Comparison of ENCODE assay signal across 17 cellular contexts in the genomic region with DNA sequence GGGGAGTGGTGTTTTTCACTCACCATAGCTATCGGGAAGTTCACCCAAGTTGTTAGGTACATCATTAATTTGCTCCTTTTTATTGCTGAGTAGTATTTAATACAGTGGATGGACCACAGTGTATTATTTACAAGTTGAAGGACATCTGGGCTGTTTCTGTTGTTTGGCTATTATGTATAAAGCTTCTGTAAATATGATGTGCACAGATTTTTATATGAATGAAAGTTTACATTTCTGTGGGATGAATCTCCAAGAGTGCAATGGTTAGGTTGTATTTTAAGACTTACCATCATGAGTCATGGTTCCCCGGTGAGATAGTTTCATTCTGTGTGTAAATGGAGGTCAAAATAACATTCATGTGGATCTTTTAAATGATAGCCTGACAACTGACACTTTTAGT.
DNase-seq lines count a peak whose midpoint lies in the region; ATAC-seq and TF ChIP-seq lines count a peak whose summit lies in the region.
"Had no signal": no experiment of that assay in that cellular context is flagged by ENCODE, and none has a peak within 500 bp of the region (broad histone marks: within the 10 kb centered on the region; RNA-seq: fewer than 3 reads in every experiment).

No MANE protein-coding gene starts in this region.

- no peak overlapping the region for H3K27ac ChIP-seq in RWPE2 (ENCODE audit: poor library complexity, severe bottlenecking)
- no peak overlapping the region for H3K27ac ChIP-seq in fibroblast of lung (ENCODE audit: insufficient read depth, low read length)
- H3K27ac ChIP-seq in smooth muscle cell (ENCODE audit: low read depth): peak overlapping the region; percentile 86
- H3K27ac ChIP-seq: adrenal gland, prostate gland, vagina had no signal

- H3K4me1 ChIP-seq in RWPE2 (ENCODE audit: insufficient read depth, poor library complexity, severe bottlenecking) (peaks cover 9% of the 10 kb centered on the region), fibroblast of lung (ENCODE audit: control insufficient read depth, extremely low read depth, insufficient read depth, low read length) (peaks cover 6% of the 10 kb centered on the region), smooth muscle cell (ENCODE audit: low read depth) (peaks cover 12% of the 10 kb centered on the region)
- H3K4me1 ChIP-seq: adrenal gland, prostate gland, vagina had no signal

- no peaks in the 10 kb centered on the region for H3K36me3 Mint-ChIP-seq in stimulated activated naive B cell treated with anti-CD40 and anti-IgM and Interleukin-4, amounts not matched to agents 10 μg/mL and 1 μg/mL and 100 μg/mL, for 72 hours

- H3K9ac ChIP-seq in fibroblast of lung (ENCODE audit: insufficient read depth, low read length): no peak overlapping the region
- H3K9ac ChIP-seq in smooth muscle cell (ENCODE audit: low read depth): peak overlapping the region; percentile 14

- no peak overlapping the region for H3K4me3 ChIP-seq in RWPE2 (ENCODE audit: severe bottlenecking)
- H3K4me3 ChIP-seq in fibroblast of lung (replicated peaks in 1 of 4; ENCODE audit: control extremely low read depth in 1 of 4, insufficient read depth in 1 of 4, low read depth in 3 of 4, low read length in 4 of 4): no peak overlapping the region
- no peak overlapping the region for H3K4me3 ChIP-seq in smooth muscle cell
- H3K4me3 ChIP-seq: adrenal gland, prostate gland, vagina had no signal

- H3K27ac Mint-ChIP-seq in stimulated activated naive B cell treated with anti-CD40 and anti-IgM and Interleukin-4, amounts not matched to agents 10 μg/mL and 1 μg/mL and 100 μg/mL, for 72 hours: no peak overlapping the region

- DNase-seq in GM04503 (ENCODE audit: low read depth) (peak; percentile 50), RWPE2 (ENCODE audit: low spot score) (no peak), fibroblast of lung (ENCODE audit: low read depth in 2 of 2) (peak; percentile 80 to 84), smooth muscle cell (lab: John Stamatoyannopoulos, UW; ENCODE audit: unreplicated experiment) (no peak), NCI-H748 (lab: John Stamatoyannopoulos, UW; ENCODE audit: unreplicated experiment) (no peak)
- DNase-seq in stimulated activated CD4-positive, alpha-beta T cell treated with anti-CD3 and anti-CD28 coated beads, Interleukin-4, amount 100 ng/mL, for 24 hours: no peak
- DNase-seq in stimulated activated naive B cell treated with anti-CD40 and anti-IgM and Interleukin-4, amounts not matched to agents 10 μg/mL and 1 μg/mL and 100 μg/mL, for 72 hours: no peak
- DNase-seq in activated T-cell treated with anti-CD3 and anti-CD28 coated beads, Interleukin-2, amount 50 U/mL, for 1 hour: no peak
- DNase-seq: activated T-cell treated with anti-CD3 and anti-CD28 coated beads, Interleukin-2, amount 50 U/mL, for 4 hours; adrenal gland; effector CD4-positive, alpha-beta T cell; Karpas-422; NCI-H187 treated with DMSO at 0.1 percent for 48 hours; NCI-H526; stimulated activated CD4-positive, alpha-beta T cell treated with anti-CD3 and anti-CD28 coated beads, Interleukin-2, amount 100 ng/mL, for 24 hours had no signal

- H3K27me3 ChIP-seq in RWPE2 (ENCODE audit: insufficient read depth, poor library complexity, severe bottlenecking) (no peaks in the 10 kb centered on the region), fibroblast of lung (ENCODE audit: control insufficient read depth, insufficient read depth, low read length) (no peaks in the 10 kb centered on the region), smooth muscle cell (ENCODE audit: low read depth) (no peaks in the 10 kb centered on the region)
- H3K27me3 ChIP-seq: adrenal gland, vagina had no signal

- H4K20me1 ChIP-seq in fibroblast of lung (ENCODE audit: control insufficient read depth, extremely low read depth, insufficient read depth, low read length) (no peaks in the 10 kb centered on the region), smooth muscle cell (ENCODE audit: low read depth) (no peaks in the 10 kb centered on the region)

- H3K79me2 ChIP-seq in fibroblast of lung (ENCODE audit: control insufficient read depth, insufficient read depth, low read length) (no peaks in the 10 kb centered on the region), smooth muscle cell (ENCODE audit: low read depth) (peaks cover 13% of the 10 kb centered on the region)

- WGBS in smooth muscle cell (ENCODE audit: low lambda C conversion rate): 54% methylated on average over 2 of the region's 2 CpGs

- H3F3A ChIP-seq in smooth muscle cell (ENCODE audit: low read depth): peaks cover 9% of the 10 kb centered on the region

- no peak overlapping the region for H2AFZ ChIP-seq in fibroblast of lung (ENCODE audit: low read length)
- H2AFZ ChIP-seq in smooth muscle cell (ENCODE audit: low read depth): no peak overlapping the region

- H3K9me3 ChIP-seq in RWPE2 (ENCODE audit: severe bottlenecking) (no peaks in the 10 kb centered on the region), fibroblast of lung (ENCODE audit: control insufficient read depth, insufficient read depth, low read depth, low read length) (no peaks in the 10 kb centered on the region), smooth muscle cell (replicated peaks; ENCODE audit: low read depth) (no peaks in the 10 kb centered on the region)
- H3K9me3 ChIP-seq: adrenal gland, prostate gland, vagina had no signal

- H3K4me3 Mint-ChIP-seq in stimulated activated naive B cell treated with anti-CD40 and anti-IgM and Interleukin-4, amounts not matched to agents 10 μg/mL and 1 μg/mL and 100 μg/mL, for 72 hours: no peak overlapping the region
- H3K4me3 Mint-ChIP-seq: activated T-cell treated with anti-CD3 and anti-CD28 coated beads, Interleukin-2, amount 50 U/mL, for 4 hours had no signal

- H3K4me2 ChIP-seq in fibroblast of lung (ENCODE audit: extremely low read depth, insufficient read depth, low read length): peak overlapping the region; percentile 20
- peak overlapping the region; percentile 61 for H3K4me2 ChIP-seq in smooth muscle cell

- no peaks in the 10 kb centered on the region for H3K4me1 Mint-ChIP-seq in stimulated activated naive B cell treated with anti-CD40 and anti-IgM and Interleukin-4, amounts not matched to agents 10 μg/mL and 1 μg/mL and 100 μg/mL, for 72 hours

- TF ChIP-seq CTCF in RWPE2 (IDR thresholded peaks at IDR 0.05; ENCODE audit: poor library complexity, severe bottlenecking) (no peak), fibroblast of lung (conservative IDR thresholded peaks at IDR 0.05 in 1 of 2, IDR thresholded peaks at IDR 0.05 in 1 of 2; ENCODE audit: low read depth in 1 of 2, low read length in 2 of 2) (no peak), smooth muscle cell (IDR thresholded peaks at IDR 0.05; ENCODE audit: borderline replicate concordance, insufficient read depth, poor library complexity, severe bottlenecking) (no peak)

- H3K27me3 Mint-ChIP-seq in stimulated activated naive B cell treated with anti-CD40 and anti-IgM and Interleukin-4, amounts not matched to agents 10 μg/mL and 1 μg/mL and 100 μg/mL, for 72 hours: no peaks in the 10 kb centered on the region

- H3K9me3 Mint-ChIP-seq in stimulated activated naive B cell treated with anti-CD40 and anti-IgM and Interleukin-4, amounts not matched to agents 10 μg/mL and 1 μg/mL and 100 μg/mL, for 72 hours: peaks cover 0 to 5% of the 10 kb centered on the region in 2 donors

- peak; percentile 71 for ATAC-seq in RWPE2 (ENCODE audit: low read depth)
- no peak for ATAC-seq in stimulated activated naive B cell treated with anti-CD40 and anti-IgM and Interleukin-4, amounts not matched to agents 10 μg/mL and 1 μg/mL and 100 μg/mL, for 72 hours (replicated peaks)
- ATAC-seq: activated T-cell treated with anti-CD3 and anti-CD28 coated beads, Interleukin-2, amount 50 U/mL, for 4 hours had no signal

- H3K36me3 ChIP-seq in RWPE2 (ENCODE audit: low read depth) (no peaks in the 10 kb centered on the region), fibroblast of lung (ENCODE audit: control insufficient read depth, insufficient read depth, low read length) (no peaks in the 10 kb centered on the region), smooth muscle cell (ENCODE audit: low read depth) (no peaks in the 10 kb centered on the region)
- H3K36me3 ChIP-seq: adrenal gland, prostate gland, vagina had no signal

Comparison
In these comparisons a context has a peak if more than half of its experiments do, and no peak if none do; other contexts are left out.
1. DNase-seq: peak in GM04503 (single experiment) and fibroblast of lung (2 of 2); none in RWPE2 (single experiment), smooth muscle cell (single experiment), stimulated activated CD4-positive, alpha-beta T cell treated with anti-CD3 and anti-CD28 coated beads, Interleukin-4, amount 100 ng/mL, for 24 hours (single experiment), NCI-H748 (single experiment), stimulated activated naive B cell treated with anti-CD40 and anti-IgM and Interleukin-4, amounts not matched to agents 10 μg/mL and 1 μg/mL and 100 μg/mL, for 72 hours (single experiment) and activated T-cell treated with anti-CD3 and anti-CD28 coated beads, Interleukin-2, amount 50 U/mL, for 1 hour (single experiment).